8 cellular contexts compared by ENCODE assay signal in genomic region chr19:34480971-34481821, GRCh38. TPM values are rescaled to one million over a fixed set of nuclear protein-coding genes. Genes with fewer than 3 reads are reported as not detected.
DNase-seq lines count a peak whose midpoint lies in the region; TF ChIP-seq lines count a peak whose summit lies in the region.

Gene WTIP (plus strand): TSS chr19:34481758. CDS start chr19:34481975, 217 bp downstream.

- no peaks in the 10 kb centered on the region for H3K36me3 ChIP-seq in BE2C

- H3K9me3 ChIP-seq in BE2C, result no peaks in the 10 kb centered on the region

- H3K27me3 ChIP-seq in BE2C, result peaks cover 49% of the 10 kb centered on the region

- H3K27ac ChIP-seq in epithelial cell of prostate, result peak within 1 kb of the TSS; percentile 32

- no peaks in the 10 kb centered on the region for H3K4me1 ChIP-seq in BE2C

- H3K4me3 ChIP-seq in BE2C (ENCODE audit: low read depth, low read length), result no peak within 1 kb of the TSS

- TF ChIP-seq CTCF in BE2C (IDR thresholded peaks at IDR 0.05; ENCODE audit: low read depth, low read length), result no peak

- DNase-seq in EH (ENCODE audit: low read depth), result peak; percentile 84
- peak; percentile 81 for DNase-seq in RPMI7951 (ENCODE audit: low read depth)
- DNase-seq in epithelial cell of prostate (ENCODE audit: low read depth, low spot score), result no peak
- DNase-seq in mucosa of gallbladder (ENCODE audit: low spot score), result peak; percentile 54
- DNase-seq in germinal center (ENCODE audit: low spot score), result no peak
- no peak for DNase-seq in BE2C
- DNase-seq in stimulated activated CD4-positive, alpha-beta T cell treated with anti-CD3 and anti-CD28 coated beads, Interleukin-4, amount 100 ng/mL, for 4 hours, result no peak
- DNase-seq in stimulated activated naive CD4-positive, alpha-beta T cell (lab: John Stamatoyannopoulos, UW), result no peak

RNA-seq across cellular contexts. Expression of gene WTIP, which starts in this region (rescaled TPM):
- total RNA-seq in RPMI7951 (2014; rRNA removed; shearing (Covaris generic)), result 10.6 and 11.1 TPM in 2 replicates
- total RNA-seq in mucosa of gallbladder, result 24.0 TPM
- 2.7 TPM for polyA plus RNA-seq in BE2C (2012; ENCODE audit: insufficient read depth, insufficient read length, low read depth)

Comparison
In these comparisons a context has a peak if more than half of its experiments do, and no peak if none do; other contexts are left out.
1. DNase-seq: peak in EH (single experiment), RPMI7951 (single experiment) and mucosa of gallbladder (single experiment); none in epithelial cell of prostate (single experiment), germinal center (single experiment), BE2C (single experiment), stimulated activated CD4-positive, alpha-beta T cell treated with anti-CD3 and anti-CD28 coated beads, Interleukin-4, amount 100 ng/mL, for 4 hours (0 of 2) and stimulated activated naive CD4-positive, alpha-beta T cell (0 of 6).